21 cellular contexts compared by ENCODE assay signal in the genomic region with DNA sequence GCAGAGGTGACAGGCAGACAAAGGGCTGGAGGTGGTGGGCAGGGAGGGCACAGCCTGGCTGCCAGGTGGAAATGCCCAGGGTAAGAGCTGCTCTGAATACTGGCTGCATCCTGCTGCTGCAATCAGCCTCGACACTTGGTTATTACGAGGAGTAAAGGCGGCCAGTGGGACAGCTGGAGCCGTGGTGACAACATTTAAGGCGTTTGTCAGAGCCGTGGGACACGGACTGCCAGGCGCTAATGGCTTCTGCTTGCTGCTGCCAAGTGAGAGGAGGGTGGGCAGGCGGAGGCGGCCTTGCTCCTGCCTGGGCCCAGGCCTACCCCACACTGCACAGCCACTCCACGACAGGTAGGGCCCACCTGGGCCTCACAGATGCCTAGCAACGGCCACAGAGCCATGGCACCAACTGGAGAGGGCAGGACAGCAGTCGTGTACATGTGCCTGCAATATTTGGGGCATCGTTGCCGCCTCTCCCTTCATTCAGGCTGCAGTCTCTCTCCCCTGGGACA.
"Had no signal": no experiment of that assay in that cellular context is flagged by ENCODE, and none has a peak within 500 bp of the region (broad histone marks: within the 10 kb centered on the region; RNA-seq: fewer than 3 reads in every experiment).

No MANE protein-coding gene starts in this region.

- H3K4me3 ChIP-seq: SK-N-MC had no signal

- DNase-seq: activated B cell treated with CpG ODN at 0.5 μM for 24 hours; activated CD4-positive, alpha-beta T cell treated with anti-CD3 and anti-CD28 coated beads for 1 hour; activated CD4-positive, alpha-beta T cell treated with anti-CD3 and anti-CD28 coated beads, Interleukin-2, amount 10 ng/mL, durations not matched to agents 24 days and 14 days; activated CD4-positive, alpha-beta T cell treated with anti-CD3 and anti-CD28 coated beads, Interleukin-2, amount 50 U/mL, for 48 hours; activated CD8-positive, alpha-beta memory T cell treated with anti-CD3 and anti-CD28 coated beads, Interleukin-2, amount 10 ng/mL, durations not matched to agents 7 days and 5 days; activated effector memory CD4-positive, alpha-beta T cell treated with Interleukin-2 at 50 U/mL for 16 hours; activated naive CD4-positive, alpha-beta T cell; activated T-cell treated with anti-CD3 and anti-CD28 coated beads, Interleukin-2, amount 50 U/mL, for 24 hours; aorta; cerebellar nuclear complex; KG1; NCI-H1105; NCI-H1436; NCI-H187 treated with DMSO at 0.1 percent for 48 hours; NCI-H2107; NCI-H524 treated with DMSO at 0.1 percent for 48 hours; NCI-H748 treated with DMSO at 0.1 percent for 48 hours; T-cell; T-helper 2 cell; T1000 had no signal

- H3K27ac ChIP-seq: SK-N-MC had no signal

- ATAC-seq: activated CD8-positive, alpha-beta memory T cell treated with anti-CD3 and anti-CD28 coated beads, Interleukin-2, amount 10 ng/mL, durations not matched to agents 7 days and 5 days; T-cell had no signal
